In the genomic region with DNA sequence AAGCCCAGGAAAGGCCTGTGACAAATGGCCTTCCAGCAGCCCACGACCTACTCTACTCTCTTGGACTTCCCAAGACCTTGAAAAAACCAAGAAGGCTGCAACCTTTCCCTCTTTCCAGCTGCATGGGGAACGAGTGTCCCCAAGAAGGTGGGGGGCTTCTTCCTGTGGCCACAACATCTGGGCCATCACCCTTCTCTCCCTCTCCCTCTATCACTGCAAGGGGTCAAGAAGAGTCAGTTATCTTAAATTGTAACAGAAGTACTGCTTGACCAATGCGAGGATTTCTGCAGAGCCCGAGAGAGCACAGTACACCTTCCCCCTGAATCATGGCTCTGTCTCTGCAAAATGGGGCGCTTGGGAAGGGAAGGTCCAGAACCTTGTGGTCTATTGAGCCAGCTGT, we compare ENCODE assay signal across 21 cellular contexts.
DNase-seq lines count a peak whose midpoint lies in the region; ATAC-seq and TF ChIP-seq lines count a peak whose summit lies in the region.
"Had no signal": no experiment of that assay in that cellular context is flagged by ENCODE, and none has a peak within 500 bp of the region (broad histone marks: within the 10 kb centered on the region; RNA-seq: fewer than 3 reads in every experiment).

No MANE protein-coding gene starts in this region.

- H2BK20ac ChIP-seq in IMR-90 (ENCODE audit: low read depth, low read length): 0 out of 2 replicates have a peak overlapping the region, but pooled peaks have one; percentile 10

- H3K4ac ChIP-seq in IMR-90 (ENCODE audit: low read depth, low read length): no peak overlapping the region; the same call in 1 of the 2 replicates

- H3K36me3 ChIP-seq in IMR-90 (ENCODE audit: control insufficient read depth, insufficient read depth, low read length) (no peaks in the 10 kb centered on the region), skeletal muscle satellite cell (ENCODE audit: insufficient read depth, low read length) (no peaks in the 10 kb centered on the region), aorta (ENCODE audit: control insufficient read depth in 1 of 2, insufficient read depth in 2 of 2, low read length in 1 of 2) (no peaks in the 10 kb centered on the region)
- H3K36me3 ChIP-seq: BE2C; BLaER1 treated with 17β-estradiol and CSF1 and Interleukin-3, amounts not matched to agents 10 nM and 100 nM had no signal

- H3K36me3 Mint-ChIP-seq in osteocyte (ENCODE audit: unreplicated experiment): no peaks in the 10 kb centered on the region
- no peaks in the 10 kb centered on the region for H3K36me3 Mint-ChIP-seq in natural killer cell
- H3K36me3 Mint-ChIP-seq: CD14-positive monocyte had no signal

- POLR2A ChIA-PET in IMR-90 (lab: Charles Lee; ENCODE audit: unreplicated experiment): no interaction called here

- H4K91ac ChIP-seq in IMR-90 (ENCODE audit: insufficient read depth, low read depth, low read length): no peak overlapping the region

- in situ Hi-C loops in IMR-90 (cut with MboI; ENCODE audit: low sequenced_read_pairs) (no loop called here), GM13977 (cut with MboI; ENCODE audit: low pct_unique_long_range_greater_than_20kb, low sequenced_read_pairs, unreplicated experiment) (no loop called here)

- no peak overlapping the region for H3K18ac ChIP-seq in IMR-90 (ENCODE audit: low read depth, low read length)

- H3K4me1 Mint-ChIP-seq in osteocyte (ENCODE audit: unreplicated experiment) (peaks cover 3% of the 10 kb centered on the region), natural killer cell (no peaks in the 10 kb centered on the region)
- H3K4me1 Mint-ChIP-seq: CD14-positive monocyte; CD8-positive, alpha-beta memory T cell had no signal

- no peaks in the 10 kb centered on the region for H3K79me1 ChIP-seq in IMR-90 (ENCODE audit: low read depth in 1 of 2, low read length in 2 of 2)

- H2BK15ac ChIP-seq in IMR-90 (ENCODE audit: low read depth, low read length): no peak overlapping the region

- H3K4me3 Mint-ChIP-seq in osteocyte (ENCODE audit: unreplicated experiment): no peak overlapping the region
- no peak overlapping the region for H3K4me3 Mint-ChIP-seq in natural killer cell
- H3K4me3 Mint-ChIP-seq: CD14-positive monocyte; CD4-positive, alpha-beta T cell; CD8-positive, alpha-beta memory T cell; GM23338; H9 had no signal

- no peak overlapping the region for H3K14ac ChIP-seq in IMR-90 (replicated peaks; ENCODE audit: low read depth, low read length)

- H3K9me1 ChIP-seq in IMR-90 (ENCODE audit: insufficient read depth, low read length): 0 out of 2 replicates have a peak, but pooled peaks cover 3% of the 10 kb centered on the region

- no peak overlapping the region for H3K4me2 ChIP-seq in IMR-90 (ENCODE audit: low read depth, low read length)
- no peak overlapping the region for H3K4me2 ChIP-seq in skeletal muscle satellite cell (ENCODE audit: low read length)
- H3K4me2 ChIP-seq: BLaER1 treated with 17β-estradiol and CSF1 and Interleukin-3, amounts not matched to agents 10 nM and 100 nM; GM23338 had no signal

- H3K9me3 ChIP-seq in IMR-90 (ENCODE audit: control insufficient read depth, insufficient read depth, low read length): no peaks in the 10 kb centered on the region; the same call in 1 of the 2 replicates
- H3K9me3 ChIP-seq in skeletal muscle satellite cell (replicated peaks; ENCODE audit: low read length): no peaks in the 10 kb centered on the region
- no peaks in the 10 kb centered on the region for H3K9me3 ChIP-seq in aorta (ENCODE audit: control insufficient read depth, low read length)
- H3K9me3 ChIP-seq: BE2C; BLaER1 treated with 17β-estradiol and CSF1 and Interleukin-3, amounts not matched to agents 10 nM and 100 nM had no signal

- TF ChIP-seq CTCF in IMR-90 (conservative IDR thresholded peaks at IDR 0.05; ENCODE audit: low read depth, low read length) (no peak), osteocyte (IDR thresholded peaks at IDR 0.05) (no peak), GM13977 (IDR thresholded peaks at IDR 0.05; ENCODE audit: extremely low read depth, insufficient read depth, missing control alignments) (no peak), natural killer cell (IDR thresholded peaks at IDR 0.05) (no peak)

- H3K27me3 Mint-ChIP-seq in osteocyte (ENCODE audit: unreplicated experiment) (peaks cover 7% of the 10 kb centered on the region), natural killer cell (ENCODE audit: low read depth in 2 of 2) (peaks cover 14 to 44% of the 10 kb centered on the region in 2 donors)

- H3K27ac ChIP-seq in IMR-90 (ENCODE audit: insufficient read depth, low read length) (no peak overlapping the region), aorta (ENCODE audit: low read depth in 1 of 2, low read length in 2 of 2) (no peak overlapping the region)
- H3K27ac ChIP-seq: 22Rv1; BLaER1 treated with 17β-estradiol and CSF1 and Interleukin-3, amounts not matched to agents 10 nM and 100 nM had no signal

- ATAC-seq in IMR-90 (ENCODE audit: low read depth) (no peak), aorta (ENCODE audit: low FRiP score) (peak; percentile 9), HG02678 (IDR thresholded peaks at IDR 0.05; ENCODE audit: unreplicated experiment) (no peak), natural killer cell (no peak)
- ATAC-seq: GM12878, GM23338, HCT116 had no signal

- H4K20me1 ChIP-seq in IMR-90 (ENCODE audit: insufficient read depth, low read length): no peaks in the 10 kb centered on the region
- H4K20me1 ChIP-seq: BLaER1 treated with 17β-estradiol and CSF1 and Interleukin-3, amounts not matched to agents 10 nM and 100 nM had no signal

- H2AK5ac ChIP-seq in IMR-90 (ENCODE audit: low read depth, low read length): no peak overlapping the region

- TF ChIP-seq POLR2A in IMR-90 (IDR thresholded peaks at IDR 0.05; ENCODE audit: low read depth, low read length): no peak

- CTCF ChIA-PET in IMR-90 (lab: Yijun Ruan, JAX): no interaction called here

- H3K56ac ChIP-seq in IMR-90 (ENCODE audit: extremely low read depth, insufficient read depth, low read length): no peak overlapping the region

- H3K9ac ChIP-seq in IMR-90 (ENCODE audit: low read depth, low read length) (no peak overlapping the region), skeletal muscle satellite cell (ENCODE audit: low read depth, low read length) (peak overlapping the region; percentile 16)
- H3K9ac ChIP-seq: BLaER1 treated with 17β-estradiol and CSF1 and Interleukin-3, amounts not matched to agents 10 nM and 100 nM had no signal

- H3K9me3 Mint-ChIP-seq in osteocyte (ENCODE audit: unreplicated experiment) (no peaks in the 10 kb centered on the region), natural killer cell (no peaks in the 10 kb centered on the region)
- H3K9me3 Mint-ChIP-seq: CD4-positive, alpha-beta T cell; GM23338; H9 had no signal

- WGBS in IMR-90 (ENCODE audit: extremely low coverage in 2 of 2, insufficient read length in 1 of 2), 2 experiments: no CpG with 5 or more reads among the region's 5 CpGs
- WGBS in aorta, 2 donors: 94 to 95% methylated on average over 5 of the region's 5 CpGs

- no peak overlapping the region for H3K4me3 ChIP-seq in IMR-90 (ENCODE audit: insufficient read depth, low read depth, low read length)
- H3K4me3 ChIP-seq in skeletal muscle satellite cell (ENCODE audit: low read length): no peak overlapping the region
- H3K4me3 ChIP-seq in aorta (ENCODE audit: low read length in 2 of 2): no peak overlapping the region
- H3K4me3 ChIP-seq: BLaER1 treated with 17β-estradiol and CSF1 and Interleukin-3, amounts not matched to agents 10 nM and 100 nM; GM12878; GM23338 had no signal

- H3K23ac ChIP-seq in IMR-90 (ENCODE audit: low read depth, low read length): no peak overlapping the region

- dilution Hi-C loops in IMR-90 (cut with HindIII; ENCODE audit: low sequenced_read_pairs, unreplicated experiment): no loop called here

- no peak overlapping the region for H2BK5ac ChIP-seq in IMR-90 (ENCODE audit: low read depth, low read length, poor library complexity, severe bottlenecking)

- intact Hi-C loops in IMR-90 (cut with micrococcal nuclease) (no loop called here), aorta (cut with DNase I) (no loop called here), natural killer cell (cut with micrococcal nuclease) (no loop called here)

- H2AK9ac ChIP-seq in IMR-90 (replicated peaks; ENCODE audit: low read depth, low read length, poor library complexity): no peak overlapping the region

- TF ChIP-seq RAD21 in IMR-90 (IDR thresholded peaks at IDR 0.05; ENCODE audit: low read length): no peak

- H2AFZ ChIP-seq in IMR-90 (replicated peaks; ENCODE audit: low read length, poor library complexity): no peak overlapping the region
- H2AFZ ChIP-seq: GM23338 had no signal

- H3K27me3 ChIP-seq in IMR-90 (ENCODE audit: control insufficient read depth, insufficient read depth, low read length): peaks cover 5% of the 10 kb centered on the region
- peaks cover 5% of the 10 kb centered on the region for H3K27me3 ChIP-seq in skeletal muscle satellite cell (ENCODE audit: control insufficient read depth, insufficient read depth, low read length)
- H3K27me3 ChIP-seq in aorta (ENCODE audit: control insufficient read depth in 1 of 2, insufficient read depth in 2 of 2, low read length in 1 of 2): no peaks in the 10 kb centered on the region
- H3K27me3 ChIP-seq: BLaER1 treated with 17β-estradiol and CSF1 and Interleukin-3, amounts not matched to agents 10 nM and 100 nM had no signal

- no peak overlapping the region for H4K8ac ChIP-seq in IMR-90 (ENCODE audit: low read depth in 2 of 2, low read length in 2 of 2)

- DNase-seq in IMR-90: no peak
- DNase-seq in osteocyte (ENCODE audit: extremely low spot score, unreplicated experiment): peak; percentile 59
- no peak for DNase-seq in aorta
- no peak for DNase-seq in GM13977 (ENCODE audit: low spot score)
- DNase-seq in natural killer cell: no peak
- DNase-seq: BE2C; CD4-positive, alpha-beta T cell; CD8-positive, alpha-beta memory T cell; DMS 273 treated with DMSO at 0.1 percent for 48 hours; DMS79; EL; GDM1; H9 had no signal

- peak overlapping the region; percentile 32; the same call in 1 of the 2 replicates for H2BK120ac ChIP-seq in IMR-90 (ENCODE audit: low read depth, low read length)

- no peak overlapping the region for H4K5ac ChIP-seq in IMR-90 (ENCODE audit: low read depth, low read length)

- BruUV-seq in IMR-90 (replicated peaks; lab: Mats Ljungman, UMichigan): no TSS peak

- H3K4me1 ChIP-seq in IMR-90 (ENCODE audit: control insufficient read depth, insufficient read depth, low read length): peaks cover 5% of the 10 kb centered on the region
- peaks cover 19% of the 10 kb centered on the region for H3K4me1 ChIP-seq in skeletal muscle satellite cell (ENCODE audit: control insufficient read depth, insufficient read depth, low read length)
- H3K4me1 ChIP-seq in aorta (ENCODE audit: control insufficient read depth in 1 of 2, insufficient read depth in 2 of 2, low read length in 2 of 2): peaks cover 0 to 6% of the 10 kb centered on the region in 2 donors
- H3K4me1 ChIP-seq: BE2C; BLaER1 treated with 17β-estradiol and CSF1 and Interleukin-3, amounts not matched to agents 10 nM and 100 nM had no signal

- no peak overlapping the region for H3K27ac Mint-ChIP-seq in osteocyte (ENCODE audit: unreplicated experiment)
- H3K27ac Mint-ChIP-seq in natural killer cell: no peak overlapping the region
- H3K27ac Mint-ChIP-seq: CD14-positive monocyte; CD4-positive, alpha-beta T cell; CD8-positive, alpha-beta memory T cell; GM23338; H9 had no signal

TF ChIP-seq in IMR-90, 13 proteins besides CTCF, POLR2A, EP300 and RAD21 (continues in another document):
- no peak for TF ChIP-seq RCOR1 (IDR thresholded peaks at IDR 0.05; ENCODE audit: insufficient replicate concordance, low read length)
- TF ChIP-seq SMC3 (IDR thresholded peaks at IDR 0.05; ENCODE audit: low read depth, low read length): no peak
